24 cellular contexts compared by ENCODE assay signal in genomic region chr5:157893611-157894010, GRCh38.
"Had no signal": no experiment of that assay in that cellular context is flagged by ENCODE, and none has a peak within 500 bp of the region (broad histone marks: within the 10 kb centered on the region; RNA-seq: fewer than 3 reads in every experiment).

No MANE protein-coding gene starts in this region.

- H3K36me3 ChIP-seq: stomach, suprapubic skin, thoracic aorta, thyroid gland, tibial artery, tibial nerve, transverse colon, upper lobe of left lung, upper lobe of right lung, uterus, vagina had no signal

- H3K27me3 ChIP-seq: stomach, suprapubic skin, testis, thyroid gland, tibial artery, tibial nerve, transverse colon, upper lobe of left lung, upper lobe of right lung, uterus, vagina had no signal

- H3K27ac ChIP-seq: stomach, suprapubic skin, testis, thoracic aorta, thyroid gland, tibial artery, tibial nerve, transverse colon, upper lobe of left lung, upper lobe of right lung, uterus, vagina had no signal

- FAIRE-seq: urothelium cell line had no signal

- DNase-seq: stimulated activated CD4-positive, alpha-beta T cell treated with anti-CD3 and anti-CD28 coated beads, Interleukin-2, amount 100 ng/mL, for 48 hours; stimulated activated CD4-positive, alpha-beta T cell treated with anti-CD3 and anti-CD28 coated beads, Interleukin-4, amount 100 ng/mL, for 1 hour; stimulated activated CD4-positive, alpha-beta T cell treated with anti-CD3 and anti-CD28 coated beads, Interleukin-4, amount 100 ng/mL, for 4 hours; stimulated activated CD8-positive, alpha-beta memory T cell treated with anti-CD3 and anti-CD28 coated beads, Interleukin-4, amount 100 ng/mL, for 48 hours; stimulated activated naive B cell treated with anti-CD40 and anti-IgM and Interleukin-4, amounts not matched to agents 10 μg/mL and 1 μg/mL and 100 μg/mL, for 72 hours; stimulated activated naive CD4-positive, alpha-beta T cell; stimulated activated naive CD4-positive, alpha-beta T cell treated with Interleukin-2 at 50 U/mL for 16 hours; stimulated activated naive CD8-positive, alpha-beta T cell treated with anti-CD3 and anti-CD28 coated beads, Interleukin-15, amount 100 ng/mL, for 72 hours; stimulated activated naive CD8-positive, alpha-beta T cell treated with anti-CD3 and anti-CD28 coated beads, Interleukin-15, Interleukin-2, amounts not matched to agents 100 U/mL and 50 U/mL, for 24 hours; stomach; substantia nigra; testis; thyroid gland; tibial artery; transverse colon; upper lobe of left lung; upper lobe of right lung; uterus had no signal

- H3K4me3 ChIP-seq: stomach, suprapubic skin, testis, thoracic aorta, thyroid gland, tibial artery, tibial nerve, transverse colon, upper lobe of left lung, upper lobe of right lung, uterus, vagina had no signal

- H3K4me1 ChIP-seq: testis, tibial nerve, transverse colon, upper lobe of right lung, uterus, vagina had no signal

- H3K9me3 ChIP-seq: stomach, suprapubic skin, testis, thoracic aorta, thyroid gland, tibial artery, tibial nerve, transverse colon, upper lobe of left lung, upper lobe of right lung, uterus, vagina had no signal

- ATAC-seq: stimulated activated memory B cell treated with anti-CD40 and anti-IgM and Interleukin-4, amounts not matched to agents 10 μg/mL and 1 μg/mL and 100 μg/mL, for 72 hours; stimulated activated naive B cell treated with anti-CD40 and anti-IgM and Interleukin-4, amounts not matched to agents 10 μg/mL and 1 μg/mL and 100 μg/mL, for 72 hours; stimulated activated naive CD8-positive, alpha-beta T cell treated with anti-CD3 and anti-CD28 coated beads, Interleukin-15, amount 100 ng/mL, for 72 hours; stimulated activated naive CD8-positive, alpha-beta T cell treated with anti-CD3 and anti-CD28 coated beads, Interleukin-15, Interleukin-2, amounts not matched to agents 100 U/mL and 50 U/mL, for 24 hours; upper lobe of right lung had no signal
